Comparison of ENCODE assay signal across 29 cellular contexts in genomic region chr5:156654444-156654843, GRCh38.
"Had no signal": no experiment of that assay in that cellular context is flagged by ENCODE, and none has a peak within 500 bp of the region (broad histone marks: within the 10 kb centered on the region; RNA-seq: fewer than 3 reads in every experiment).

No MANE protein-coding gene starts in this region.

- H3K4me1 ChIP-seq: body of pancreas, foreskin keratinocyte had no signal

- H3K27me3 ChIP-seq: body of pancreas, foreskin keratinocyte, gastroesophageal sphincter, heart right ventricle, hepatocyte had no signal

- H3K27ac ChIP-seq: body of pancreas, foreskin keratinocyte, gastroesophageal sphincter, heart right ventricle, hepatocyte had no signal

- H3K79me2 ChIP-seq: hepatocyte had no signal

- H3K4me2 ChIP-seq: hepatocyte had no signal

- DNase-seq: activated CD4-positive, alpha-beta memory T cell treated with anti-CD3 and anti-CD28 coated beads, Interleukin-2, amount 10 ng/mL, durations not matched to agents 7 days and 5 days; activated CD4-positive, alpha-beta T cell treated with anti-CD3 and anti-CD28 coated beads for 1 hour; activated CD4-positive, alpha-beta T cell treated with anti-CD3 and anti-CD28 coated beads for 4 hours; activated CD4-positive, alpha-beta T cell treated with anti-CD3 and anti-CD28 coated beads, Interleukin-2, amount 10 ng/mL, durations not matched to agents 7 days and 5 days; activated CD4-positive, alpha-beta T cell treated with anti-CD3 and anti-CD28 coated beads, Interleukin-2, amount 50 U/mL, for 4 hours; activated CD8-positive, alpha-beta memory T cell treated with anti-CD3 and anti-CD28 coated beads, Interleukin-2, amount 50 U/mL, for 48 hours; activated gamma-delta T cell; activated naive CD4-positive, alpha-beta T cell; activated naive CD4-positive, alpha-beta T cell treated with anti-CD3 and anti-CD28 coated beads, Interleukin-2, amount 10 ng/mL, durations not matched to agents 7 days and 5 days; activated naive CD8-positive, alpha-beta T cell treated with anti-CD3 and anti-CD28 coated beads, Interleukin-2, amount 10 ng/mL, durations not matched to agents 7 days and 5 days; activated T-cell treated with anti-CD3 and anti-CD28 coated beads for 4 hours; activated T-cell treated with anti-CD3 and anti-CD28 coated beads, Interleukin-2, amount 50 U/mL, for 24 hours; activated T-cell treated with anti-CD3 and anti-CD28 coated beads, Interleukin-2, amount 50 U/mL, for 72 hours; amygdala; aorta; body of pancreas; caudate nucleus; cortex of kidney; dermis blood vessel endothelial cell; effector memory CD4-positive, alpha-beta T cell; endodermal cell; foreskin keratinocyte; heart right ventricle; T-helper 2 cell had no signal

- H3K4me3 ChIP-seq: body of pancreas, gastroesophageal sphincter, heart right ventricle, hepatocyte had no signal

- FAIRE-seq: colon had no signal

- ATAC-seq: activated naive CD4-positive, alpha-beta T cell treated with anti-CD3 and anti-CD28 coated beads, Interleukin-2, amount 50 U/mL, for 72 hours; activated T-cell treated with anti-CD3 and anti-CD28 coated beads, Interleukin-2, amount 50 U/mL, for 72 hours; body of pancreas; esophagus mucosa; foreskin keratinocyte; gastroesophageal sphincter; heart right ventricle had no signal

- H2AFZ ChIP-seq: hepatocyte had no signal

- H3K36me3 ChIP-seq: gastroesophageal sphincter, heart right ventricle had no signal

- H3K9me3 ChIP-seq: body of pancreas, gastroesophageal sphincter, heart right ventricle had no signal
